36 cellular contexts compared by ENCODE assay signal in the genomic region with DNA sequence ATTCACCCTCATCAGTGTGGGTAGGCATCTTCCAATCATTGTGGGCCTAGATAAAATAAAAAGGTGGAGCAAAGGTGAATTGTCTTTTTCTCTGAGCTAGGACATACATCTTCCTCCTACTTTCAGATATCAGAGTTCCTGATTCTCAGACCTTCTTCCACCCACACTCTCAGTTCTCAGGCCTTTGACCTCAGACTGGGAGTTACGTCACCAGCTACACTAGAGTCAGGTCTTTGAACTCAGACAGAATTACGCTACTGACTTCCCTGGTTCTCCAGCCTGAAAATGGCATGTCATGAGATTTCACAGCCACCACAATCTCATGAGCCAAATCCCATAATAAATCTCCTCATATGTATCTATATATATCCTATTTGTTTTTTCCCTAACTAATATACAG. TPM values are rescaled to one million over a fixed set of nuclear protein-coding genes. Genes with fewer than 3 reads are reported as not detected.
"Had no signal": no experiment of that assay in that cellular context is flagged by ENCODE, and none has a peak within 500 bp of the region (broad histone marks: within the 10 kb centered on the region; RNA-seq: fewer than 3 reads in every experiment).

No MANE protein-coding gene starts in this region.

- H3K4me3 ChIP-seq: adrenal gland, ascending aorta, cardiac muscle cell, coronary artery, heart left ventricle, left ventricle myocardium inferior, smooth muscle cell, stomach, tibial nerve had no signal

- H3K4me2 ChIP-seq: smooth muscle cell had no signal

- H3K4me1 ChIP-seq: adrenal gland, ascending aorta, heart left ventricle, left ventricle myocardium inferior, stomach, tibial nerve had no signal

- H3K4me1 Mint-ChIP-seq: activated CD4-positive, alpha-beta T cell treated with anti-CD3 and anti-CD28 coated beads, Interleukin-2, amount 10 ng/mL, durations not matched to agents 24 days and 14 days; activated naive CD8-positive, alpha-beta T cell treated with anti-CD3 and anti-CD28 coated beads for 36 hours; brain; nephron progenitor cell had no signal

- H3K9me3 ChIP-seq: adrenal gland, ascending aorta, heart left ventricle, left ventricle myocardium inferior, neutrophil, stomach had no signal

- H3K36me3 ChIP-seq: adrenal gland, ascending aorta, cardiac muscle cell, heart left ventricle, left ventricle myocardium inferior, neutrophil, stomach, tibial nerve had no signal

- H3K27me3 Mint-ChIP-seq: activated CD4-positive, alpha-beta memory T cell treated with anti-CD3 and anti-CD28 coated beads for 36 hours; activated CD4-positive, alpha-beta T cell treated with anti-CD3 and anti-CD28 coated beads, Interleukin-2, amount 10 ng/mL, durations not matched to agents 24 days and 14 days; activated naive CD8-positive, alpha-beta T cell treated with anti-CD3 and anti-CD28 coated beads for 36 hours; brain; progenitor cell of endocrine pancreas; stimulated activated naive B cell treated with anti-CD40 and anti-IgM and Interleukin-4, amounts not matched to agents 10 μg/mL and 1 μg/mL and 100 μg/mL, for 72 hours had no signal

- H3K4me3 Mint-ChIP-seq: activated CD4-positive, alpha-beta memory T cell treated with anti-CD3 and anti-CD28 coated beads for 36 hours; activated CD4-positive, alpha-beta T cell treated with anti-CD3 and anti-CD28 coated beads, Interleukin-2, amount 10 ng/mL, durations not matched to agents 24 days and 14 days; activated naive CD4-positive, alpha-beta T cell treated with anti-CD3 and anti-CD28 coated beads for 36 hours; activated naive CD8-positive, alpha-beta T cell treated with anti-CD3 and anti-CD28 coated beads for 36 hours; activated T-helper 1 cell treated with anti-CD3 and anti-CD28 coated beads, Interleukin-12 subunit alpha, Interleukin-12 subunit beta, Interleukin-2, Interleukin-4 antibody, amounts not matched to agents 30 ng/mL and 10 ng/mL and 1 ng/mL, durations not matched to agents 14 hours and 24 hours and 36 hours; brain; nephron progenitor cell; stimulated activated naive B cell treated with anti-CD40 and anti-IgM and Interleukin-4, amounts not matched to agents 10 μg/mL and 1 μg/mL and 100 μg/mL, for 72 hours had no signal

- ATAC-seq: activated CD4-positive, CD25-positive, alpha-beta regulatory T cell treated with anti-CD3 and anti-CD28 coated beads, Interleukin-2, amount 50 U/mL, for 24 hours; heart left ventricle; sciatic nerve; stimulated activated naive B cell treated with anti-CD40 and anti-IgM and Interleukin-4, amounts not matched to agents 10 μg/mL and 1 μg/mL and 100 μg/mL, for 72 hours had no signal

- H3K27me3 ChIP-seq: adrenal gland, ascending aorta, cardiac muscle cell, heart left ventricle, neutrophil, stomach, tibial nerve had no signal

- H3K27ac ChIP-seq: adrenal gland, ascending aorta, cardiac muscle cell, coronary artery, heart left ventricle, left ventricle myocardium inferior, neutrophil, stomach, tibial nerve, VCaP had no signal

- H3K9me3 Mint-ChIP-seq: activated CD4-positive, alpha-beta memory T cell treated with anti-CD3 and anti-CD28 coated beads for 36 hours; activated naive CD4-positive, alpha-beta T cell treated with anti-CD3 and anti-CD28 coated beads for 36 hours; activated naive CD8-positive, alpha-beta T cell treated with anti-CD3 and anti-CD28 coated beads for 36 hours; activated T-helper 1 cell treated with anti-CD3 and anti-CD28 coated beads, Interleukin-12 subunit alpha, Interleukin-12 subunit beta, Interleukin-2, Interleukin-4 antibody, amounts not matched to agents 30 ng/mL and 10 ng/mL and 1 ng/mL, durations not matched to agents 14 hours and 24 hours and 36 hours; stimulated activated naive B cell treated with anti-CD40 and anti-IgM and Interleukin-4, amounts not matched to agents 10 μg/mL and 1 μg/mL and 100 μg/mL, for 72 hours had no signal

- H3K27ac Mint-ChIP-seq: activated CD4-positive, alpha-beta memory T cell treated with anti-CD3 and anti-CD28 coated beads for 36 hours; activated CD4-positive, alpha-beta T cell treated with anti-CD3 and anti-CD28 coated beads, Interleukin-2, amount 10 ng/mL, durations not matched to agents 24 days and 14 days; activated naive CD4-positive, alpha-beta T cell treated with anti-CD3 and anti-CD28 coated beads for 36 hours; activated naive CD8-positive, alpha-beta T cell treated with anti-CD3 and anti-CD28 coated beads for 36 hours; activated T-helper 1 cell treated with anti-CD3 and anti-CD28 coated beads, Interleukin-12 subunit alpha, Interleukin-12 subunit beta, Interleukin-2, Interleukin-4 antibody, amounts not matched to agents 30 ng/mL and 10 ng/mL and 1 ng/mL, durations not matched to agents 14 hours and 24 hours and 36 hours; brain; nephron progenitor cell; progenitor cell of endocrine pancreas; stimulated activated naive B cell treated with anti-CD40 and anti-IgM and Interleukin-4, amounts not matched to agents 10 μg/mL and 1 μg/mL and 100 μg/mL, for 72 hours had no signal

- DNase-seq: activated CD4-positive, alpha-beta memory T cell treated with anti-CD3 and anti-CD28 coated beads for 36 hours; activated CD4-positive, alpha-beta T cell treated with anti-CD3 and anti-CD28 coated beads, Interleukin-2, amount 10 ng/mL, durations not matched to agents 24 days and 14 days; activated CD8-positive, alpha-beta memory T cell treated with anti-CD3 and anti-CD28 coated beads, Interleukin-2, amount 50 U/mL, for 4 hours; activated effector memory CD4-positive, alpha-beta T cell treated with anti-CD3 and anti-CD28 coated beads, Interleukin-2, amount 50 U/mL, for 16 hours; activated naive CD4-positive, alpha-beta T cell treated with anti-CD3 and anti-CD28 coated beads for 36 hours; activated naive CD8-positive, alpha-beta T cell treated with anti-CD3 and anti-CD28 coated beads for 36 hours; activated T-cell treated with anti-CD3 and anti-CD28 coated beads, Interleukin-2, amount 50 U/mL, for 1 hour; adrenal gland; cerebellar nuclear complex; heart left ventricle; left ventricle myocardium inferior; nephron progenitor cell; stimulated activated CD4-positive, alpha-beta T cell treated with anti-CD3 and anti-CD28 coated beads, Interleukin-15, amount 100 ng/mL, for 24 hours; stimulated activated CD4-positive, alpha-beta T cell treated with anti-CD3 and anti-CD28 coated beads, Interleukin-2, amount 100 ng/mL, for 24 hours; stimulated activated naive B cell treated with anti-CD40 and anti-IgM and Interleukin-4, amounts not matched to agents 10 μg/mL and 1 μg/mL and 100 μg/mL, for 72 hours; stomach had no signal

- H3K36me3 Mint-ChIP-seq: activated CD4-positive, alpha-beta memory T cell treated with anti-CD3 and anti-CD28 coated beads for 36 hours; activated naive CD8-positive, alpha-beta T cell treated with anti-CD3 and anti-CD28 coated beads for 36 hours; brain; stimulated activated naive B cell treated with anti-CD40 and anti-IgM and Interleukin-4, amounts not matched to agents 10 μg/mL and 1 μg/mL and 100 μg/mL, for 72 hours had no signal

RNA-seq across cellular contexts. Expression of a gene that starts 39.0 kb away (rescaled TPM):
- total RNA-seq: activated CD4-positive, alpha-beta memory T cell treated with anti-CD3 and anti-CD28 coated beads for 36 hours; activated CD4-positive, alpha-beta T cell treated with anti-CD3 and anti-CD28 coated beads, Interleukin-2, amount 10 ng/mL, durations not matched to agents 24 days and 14 days; activated CD8-positive, alpha-beta memory T cell treated with anti-CD3 and anti-CD28 coated beads for 36 hours; activated naive CD4-positive, alpha-beta T cell treated with anti-CD3 and anti-CD28 coated beads for 36 hours; activated naive CD8-positive, alpha-beta T cell treated with anti-CD3 and anti-CD28 coated beads for 36 hours; activated T-helper 1 cell treated with anti-CD3 and anti-CD28 coated beads, Interleukin-12 subunit alpha, Interleukin-12 subunit beta, Interleukin-2, Interleukin-4 antibody, amounts not matched to agents 30 ng/mL and 10 ng/mL and 1 ng/mL, durations not matched to agents 14 hours and 24 hours and 36 hours; ascending aorta; cardiac muscle cell; endothelial cell of umbilical vein; fibroblast of lung; lung microvascular endothelial cell; osteocyte; progenitor cell of endocrine pancreas; renal cortical epithelial cell; sciatic nerve; smooth muscle cell; stomach; T-helper 1 cell treated with Interleukin-12 subunit alpha and Interleukin-12 subunit beta and Interleukin-4 antibody, amounts not matched to agents 30 ng/mL and 1 ng/mL, for 36 hours; tibial nerve had no signal
- polyA plus RNA-seq: cardiac muscle cell, endothelial cell of umbilical vein, fibroblast of lung, smooth muscle cell, urinary bladder had no signal
